ENCODE assay signal across 1 cellular context in genomic region chr20:38165089-38165965, GRCh38.
TF ChIP-seq lines count a peak whose summit lies in the region.

TGM2 (minus strand) TSS chr20:38165270; CDS start chr20:38165198, 72 bp downstream.

TF ChIP-seq in HepG2, 621 proteins besides CTCF, POLR2A, EP300 and RAD21 (continued from another document and continues in another):
- peak; percentile 36; the same call in 1 of the 2 replicates for TF ChIP-seq THAP9 (CRISPR knock-in tag; IDR thresholded peaks at IDR 0.05; ENCODE audit: borderline replicate concordance)
- TF ChIP-seq ATF6 (CRISPR knock-in tag; conservative IDR thresholded peaks at IDR 0.05): peak; percentile 92; the same call in 1 of the 2 replicates
- TF ChIP-seq XRCC5 (optimal IDR thresholded peaks at IDR 0.05; ENCODE audit: low read length): peak; percentile 97
- peak; percentile 88 for TF ChIP-seq MAZ (IDR thresholded peaks at IDR 0.05; ENCODE audit: borderline replicate concordance, low read depth, low read length)
- peak; percentile 93 for TF ChIP-seq MAZ (CRISPR knock-in tag; IDR thresholded peaks at IDR 0.05; ENCODE audit: low read depth)
- TF ChIP-seq ERF (CRISPR knock-in tag; IDR thresholded peaks at IDR 0.05): peak; percentile 94
- TF ChIP-seq TGIF2 (CRISPR knock-in tag; IDR thresholded peaks at IDR 0.05): peak; percentile 36; the same call in 1 of the 2 replicates
- TF ChIP-seq ZNF224 (CRISPR knock-in tag; IDR thresholded peaks at IDR 0.05): peak; percentile 61; the same call in 1 of the 2 replicates
- no peak for TF ChIP-seq CEBPB (IDR thresholded peaks at IDR 0.05; ENCODE audit: borderline replicate concordance, low read depth, low read length)
- peak; percentile 56 for TF ChIP-seq TEAD3 (CRISPR knock-in tag; optimal IDR thresholded peaks at IDR 0.05; ENCODE audit: borderline replicate concordance)
- no peak for TF ChIP-seq PTBP1 (IDR thresholded peaks at IDR 0.05; ENCODE audit: low read depth, low read length, poor library complexity, severe bottlenecking)
- peak; percentile 86; the same call in 1 of the 2 replicates for TF ChIP-seq ZNF614 (CRISPR knock-in tag; IDR thresholded peaks at IDR 0.05; ENCODE audit: borderline replicate concordance)
- TF ChIP-seq ZNF468 (CRISPR knock-in tag; IDR thresholded peaks at IDR 0.05): 0 out of 2 replicates have a peak, but pooled peaks have one; percentile 32
- peak; percentile 98 for TF ChIP-seq ARID2 (CRISPR knock-in tag; IDR thresholded peaks at IDR 0.05; ENCODE audit: borderline replicate concordance)
- peak; percentile 75; the same call in 1 of the 2 replicates for TF ChIP-seq FOXC1 (CRISPR knock-in tag; IDR thresholded peaks at IDR 0.05; ENCODE audit: borderline replicate concordance)
- peak; percentile 53; the same call in 1 of the 2 replicates for TF ChIP-seq ZNF317 (CRISPR knock-in tag; IDR thresholded peaks at IDR 0.05)
- TF ChIP-seq MIER3 (CRISPR knock-in tag; IDR thresholded peaks at IDR 0.05; ENCODE audit: borderline replicate concordance): peak; percentile 81; the same call in 1 of the 2 replicates
- no peak for TF ChIP-seq NFIC (IDR thresholded peaks at IDR 0.05; ENCODE audit: low read length)
- peak; percentile 41; the same call in 1 of the 2 replicates for TF ChIP-seq SKIL (CRISPR knock-in tag; IDR thresholded peaks at IDR 0.05; ENCODE audit: borderline replicate concordance)
- no peak for TF ChIP-seq CBX1 (IDR thresholded peaks at IDR 0.05; ENCODE audit: low read depth)
- TF ChIP-seq ZNF792 (CRISPR knock-in tag; IDR thresholded peaks at IDR 0.05): peak; percentile 65
- TF ChIP-seq HOXA5 (CRISPR knock-in tag; IDR thresholded peaks at IDR 0.05): peak; percentile 70
- TF ChIP-seq SMARCE1 (IDR thresholded peaks at IDR 0.05; ENCODE audit: borderline replicate concordance): no peak
- no peak for TF ChIP-seq KDM5A (IDR thresholded peaks at IDR 0.05; ENCODE audit: borderline replicate concordance, low read length)
- TF ChIP-seq PCBP2 (optimal IDR thresholded peaks at IDR 0.05; ENCODE audit: low read depth, low read length, poor library complexity, severe bottlenecking): no peak
- TF ChIP-seq STAT5B (CRISPR knock-in tag; IDR thresholded peaks at IDR 0.05): 0 out of 2 replicates have a peak, but pooled peaks have one; percentile 69
- TF ChIP-seq HNF4A (CRISPR knock-in tag; IDR thresholded peaks at IDR 0.05): no peak
- peak; percentile 91 for TF ChIP-seq SALL1 (CRISPR knock-in tag; IDR thresholded peaks at IDR 0.05)
- TF ChIP-seq ZFP37 (CRISPR knock-in tag; IDR thresholded peaks at IDR 0.05; ENCODE audit: borderline replicate concordance): 0 out of 2 replicates have a peak, but pooled peaks have one; percentile 28
- peak; percentile 34 for TF ChIP-seq TBL1XR1 (IDR thresholded peaks at IDR 0.05; ENCODE audit: borderline replicate concordance, low read length, partially characterized antibody)
- 0 out of 2 replicates have a peak, but pooled peaks have one; percentile 37 for TF ChIP-seq ZNF318 (CRISPR knock-in tag; IDR thresholded peaks at IDR 0.05)
- TF ChIP-seq ZNF562 (CRISPR knock-in tag; IDR thresholded peaks at IDR 0.05; ENCODE audit: borderline replicate concordance): no peak
- 0 out of 2 replicates have a peak, but pooled peaks have one; percentile 80 for TF ChIP-seq KLF13 (CRISPR knock-in tag; IDR thresholded peaks at IDR 0.05)
- peak; percentile 66; the same call in 1 of the 2 replicates for TF ChIP-seq ZBTB49 (CRISPR knock-in tag; IDR thresholded peaks at IDR 0.05; ENCODE audit: borderline replicate concordance)
- no peak for TF ChIP-seq FOXA1 (IDR thresholded peaks at IDR 0.05)
- TF ChIP-seq FOXA1 (CRISPR knock-in tag; IDR thresholded peaks at IDR 0.05): peak; percentile 37; the same call in 1 of the 2 replicates
- TF ChIP-seq SSRP1 (CRISPR knock-in tag; IDR thresholded peaks at IDR 0.05): no peak
- TF ChIP-seq KAT2B (IDR thresholded peaks at IDR 0.05; ENCODE audit: borderline replicate concordance, low read depth, low read length): no peak
- no peak for TF ChIP-seq NFE2 (CRISPR knock-in tag; IDR thresholded peaks at IDR 0.05)
- TF ChIP-seq SMAD9 (CRISPR knock-in tag; IDR thresholded peaks at IDR 0.05): peak; percentile 96
- TF ChIP-seq TBP (CRISPR knock-in tag; IDR thresholded peaks at IDR 0.05): 0 out of 2 replicates have a peak, but pooled peaks have one; percentile 15
- peak; percentile 67; the same call in 1 of the 2 replicates for TF ChIP-seq HIVEP1 (CRISPR knock-in tag; IDR thresholded peaks at IDR 0.05)
- no peak for TF ChIP-seq TRIM22 (IDR thresholded peaks at IDR 0.05)
- TF ChIP-seq ZNF33A (CRISPR knock-in tag; IDR thresholded peaks at IDR 0.05; ENCODE audit: borderline replicate concordance): no peak
- TF ChIP-seq HNRNPL (IDR thresholded peaks at IDR 0.05; ENCODE audit: low read depth, low read length): 0 out of 2 replicates have a peak, but pooled peaks have one; percentile 68
- TF ChIP-seq ARNTL (CRISPR knock-in tag; IDR thresholded peaks at IDR 0.05): peak; percentile 80; the same call in 1 of the 2 replicates
- TF ChIP-seq KDM4B (CRISPR knock-in tag; IDR thresholded peaks at IDR 0.05): no peak
- no peak for TF ChIP-seq TRIM24 (CRISPR knock-in tag; IDR thresholded peaks at IDR 0.05)
